19 cellular contexts compared by ENCODE assay signal in genomic region chr4:7763106-7763505, GRCh38.
"Had no signal": no experiment of that assay in that cellular context is flagged by ENCODE, and none has a peak within 500 bp of the region (broad histone marks: within the 10 kb centered on the region; RNA-seq: fewer than 3 reads in every experiment).

No MANE protein-coding gene starts in this region.

- H2AFZ ChIP-seq: neural progenitor cell, parathyroid adenoma had no signal

- H3K36me3 Mint-ChIP-seq: natural killer cell treated with Interleukin-12 subunit alpha and Interleukin-12 subunit beta and Interleukin-15 and Interleukin-18, amount 100 ng/mL, for 72 hours; stimulated activated naive B cell treated with anti-CD40 and anti-IgM and Interleukin-4, amounts not matched to agents 10 μg/mL and 1 μg/mL and 100 μg/mL, for 72 hours had no signal

- H3K4me2 ChIP-seq: neural progenitor cell had no signal

- H3K4me3 Mint-ChIP-seq: natural killer cell treated with Interleukin-12 subunit alpha and Interleukin-12 subunit beta and Interleukin-15 and Interleukin-18, amount 100 ng/mL, for 72 hours; neural progenitor cell; stimulated activated naive B cell treated with anti-CD40 and anti-IgM and Interleukin-4, amounts not matched to agents 10 μg/mL and 1 μg/mL and 100 μg/mL, for 72 hours; stimulated activated naive CD8-positive, alpha-beta T cell treated with anti-CD3 and anti-CD28 coated beads, Interleukin-15, amount 100 ng/mL, for 72 hours had no signal

- H3K27ac Mint-ChIP-seq: natural killer cell treated with Interleukin-12 subunit alpha and Interleukin-12 subunit beta and Interleukin-15 and Interleukin-18, amount 100 ng/mL, for 72 hours; stimulated activated naive B cell treated with anti-CD40 and anti-IgM and Interleukin-4, amounts not matched to agents 10 μg/mL and 1 μg/mL and 100 μg/mL, for 72 hours had no signal

- FAIRE-seq: frontal cortex had no signal

- H3K4me3 ChIP-seq: dorsolateral prefrontal cortex, lung, neural progenitor cell, prostate gland, testis, tibial nerve had no signal

- H3K36me3 ChIP-seq: neural progenitor cell, prostate gland had no signal

- H3K9ac ChIP-seq: neural progenitor cell, parathyroid adenoma had no signal

- DNase-seq: central memory CD4-positive, alpha-beta T cell; cortex of kidney; effector CD8-positive, alpha-beta T cell; midbrain; occipital lobe; stimulated activated CD4-positive, alpha-beta T cell treated with anti-CD3 and anti-CD28 coated beads, Interleukin-2, amount 100 ng/mL, for 24 hours; stimulated activated CD4-positive, alpha-beta T cell treated with anti-CD3 and anti-CD28 coated beads, Interleukin-4, amount 100 ng/mL, for 4 hours; stimulated activated naive B cell treated with anti-CD40 and anti-IgM and Interleukin-4, amounts not matched to agents 10 μg/mL and 1 μg/mL and 100 μg/mL, for 72 hours; stimulated activated naive CD8-positive, alpha-beta T cell treated with anti-CD3 and anti-CD28 coated beads, Interleukin-15, amount 100 ng/mL, for 72 hours; testis had no signal

- H3K9me3 ChIP-seq: prostate gland, testis, tibial nerve had no signal

- ATAC-seq: natural killer cell treated with Interleukin-12 subunit alpha and Interleukin-12 subunit beta and Interleukin-15 and Interleukin-18, amount 100 ng/mL, for 72 hours; sciatic nerve; stimulated activated naive B cell treated with anti-CD40 and anti-IgM and Interleukin-4, amounts not matched to agents 10 μg/mL and 1 μg/mL and 100 μg/mL, for 72 hours; stimulated activated naive CD8-positive, alpha-beta T cell treated with anti-CD3 and anti-CD28 coated beads, Interleukin-15, amount 100 ng/mL, for 72 hours had no signal

- H3K27me3 Mint-ChIP-seq: natural killer cell treated with Interleukin-12 subunit alpha and Interleukin-12 subunit beta and Interleukin-15 and Interleukin-18, amount 100 ng/mL, for 72 hours; stimulated activated naive CD8-positive, alpha-beta T cell treated with anti-CD3 and anti-CD28 coated beads, Interleukin-15, amount 100 ng/mL, for 72 hours had no signal

- H3K79me2 ChIP-seq: parathyroid adenoma had no signal

- H3K4me1 ChIP-seq: parathyroid adenoma, prostate gland, testis had no signal

- H3K27ac ChIP-seq: dorsolateral prefrontal cortex, neural progenitor cell, parathyroid adenoma, prostate gland, testis had no signal

- H3K9me3 Mint-ChIP-seq: natural killer cell treated with Interleukin-12 subunit alpha and Interleukin-12 subunit beta and Interleukin-15 and Interleukin-18, amount 100 ng/mL, for 72 hours; stimulated activated naive B cell treated with anti-CD40 and anti-IgM and Interleukin-4, amounts not matched to agents 10 μg/mL and 1 μg/mL and 100 μg/mL, for 72 hours; stimulated activated naive CD8-positive, alpha-beta T cell treated with anti-CD3 and anti-CD28 coated beads, Interleukin-15, amount 100 ng/mL, for 72 hours had no signal

- H3K27me3 ChIP-seq: dorsolateral prefrontal cortex, neural progenitor cell, testis, tibial nerve had no signal
